In genomic region chr9:93958121-93958874, GRCh38 we compare ENCODE assay signal across 11 cellular contexts. TPM values are rescaled to one million over a fixed set of nuclear protein-coding genes. Genes with fewer than 3 reads are reported as not detected.
DNase-seq lines count a peak whose midpoint lies in the region; ATAC-seq and TF ChIP-seq lines count a peak whose summit lies in the region.
"Had no signal": no experiment of that assay in that cellular context is flagged by ENCODE, and none has a peak within 500 bp of the region (broad histone marks: within the 10 kb centered on the region; RNA-seq: fewer than 3 reads in every experiment).

No MANE protein-coding gene starts in this region.

- peaks cover 13% of the 10 kb centered on the region for H3K4me1 ChIP-seq in iPS-18a (ENCODE audit: control insufficient read depth, low read depth, low read length)

- peaks cover 7% of the 10 kb centered on the region for H3K36me3 Mint-ChIP-seq in activated CD4-positive, alpha-beta T cell treated with anti-CD3 and anti-CD28 coated beads, Interleukin-2, amount 10 ng/mL, durations not matched to agents 24 days and 14 days (ENCODE audit: low read depth)

- no peak overlapping the region for H3K27ac Mint-ChIP-seq in activated CD4-positive, alpha-beta T cell treated with anti-CD3 and anti-CD28 coated beads, Interleukin-2, amount 10 ng/mL, durations not matched to agents 24 days and 14 days

- DNase-seq in activated CD4-positive, alpha-beta T cell treated with anti-CD3 and anti-CD28 coated beads, Interleukin-2, amount 10 ng/mL, durations not matched to agents 24 days and 14 days, result peak; percentile 82
- DNase-seq in activated CD4-positive, alpha-beta T cell treated with anti-CD3 and anti-CD28 coated beads for 1 hour, result no peak
- peak; percentile 55 for DNase-seq in stimulated activated CD8-positive, alpha-beta memory T cell treated with anti-CD3 and anti-CD28 coated beads, Interleukin-4, amount 100 ng/mL, for 48 hours
- no peak for DNase-seq in NCI-H146 treated with DMSO at 0.1 percent for 48 hours (lab: John Stamatoyannopoulos, UW; ENCODE audit: unreplicated experiment)
- no peak for DNase-seq in HUDEP-2 (lab: John Stamatoyannopoulos, UW; ENCODE audit: unreplicated experiment in 76 of 76)
- DNase-seq: activated CD4-positive, alpha-beta T cell treated with anti-CD3 and anti-CD28 coated beads, Interleukin-2, amount 50 U/mL, for 4 hours; effector CD8-positive, alpha-beta T cell had no signal

- H3K4me3 Mint-ChIP-seq in activated CD4-positive, alpha-beta T cell treated with anti-CD3 and anti-CD28 coated beads, Interleukin-2, amount 10 ng/mL, durations not matched to agents 24 days and 14 days, result peak overlapping the region; percentile 71

- ATAC-seq in SK-N-SH treated with all-trans-retinoic acid at 6 μM for 48 hours (peak; percentile 17), GM21423 (IDR thresholded peaks at IDR 0.05; ENCODE audit: unreplicated experiment) (no peak)

- H3K27me3 ChIP-seq in iPS-18a (ENCODE audit: control insufficient read depth, insufficient read depth, low read length), result peaks cover 97% of the 10 kb centered on the region

- H3K36me3 ChIP-seq in iPS-18a (ENCODE audit: control insufficient read depth, low read depth, low read length), result no peaks in the 10 kb centered on the region

- no peak overlapping the region for H3K27ac ChIP-seq in iPS-18a (ENCODE audit: low read length)

- peak overlapping the region; percentile 13 for H3K4me3 ChIP-seq in iPS-18a (ENCODE audit: low read length)

- no peaks in the 10 kb centered on the region for H3K9me3 ChIP-seq in iPS-18a (ENCODE audit: control insufficient read depth, low read depth, low read length)

- H3K4me1 Mint-ChIP-seq in activated CD4-positive, alpha-beta T cell treated with anti-CD3 and anti-CD28 coated beads, Interleukin-2, amount 10 ng/mL, durations not matched to agents 24 days and 14 days, result peaks cover 39% of the 10 kb centered on the region

- H3K9ac ChIP-seq in iPS-18a (ENCODE audit: low read length), result no peak overlapping the region

- intact Hi-C loops in activated CD4-positive, alpha-beta T cell treated with anti-CD3 and anti-CD28 coated beads, Interleukin-2, amount 10 ng/mL, durations not matched to agents 24 days and 14 days (cut with micrococcal nuclease), result no loop called here

- peaks cover 73% of the 10 kb centered on the region for H3K27me3 Mint-ChIP-seq in activated CD4-positive, alpha-beta T cell treated with anti-CD3 and anti-CD28 coated beads, Interleukin-2, amount 10 ng/mL, durations not matched to agents 24 days and 14 days

- peaks cover 4% of the 10 kb centered on the region for H3K9me3 Mint-ChIP-seq in activated CD4-positive, alpha-beta T cell treated with anti-CD3 and anti-CD28 coated beads, Interleukin-2, amount 10 ng/mL, durations not matched to agents 24 days and 14 days

TF ChIP-seq in SK-N-SH treated with all-trans-retinoic acid at 6 μM for 48 hours, 23 proteins besides CTCF, POLR2A, EP300 and RAD21:
- TF ChIP-seq CSDC2 (CRISPR knock-in tag; IDR thresholded peaks at IDR 0.05) (no peak), ZNF565 (CRISPR knock-in tag; conservative IDR thresholded peaks at IDR 0.05; ENCODE audit: low read depth) (no peak), RARB (CRISPR knock-in tag; IDR thresholded peaks at IDR 0.05) (no peak), BACH2 (CRISPR knock-in tag; IDR thresholded peaks at IDR 0.05; ENCODE audit: borderline replicate concordance) (no peak), CREB5 (CRISPR knock-in tag; IDR thresholded peaks at IDR 0.05; ENCODE audit: low read depth) (no peak), OSR1 (CRISPR knock-in tag; IDR thresholded peaks at IDR 0.05) (no peak), PATZ1 (CRISPR knock-in tag; IDR thresholded peaks at IDR 0.05; ENCODE audit: borderline replicate concordance) (no peak), TCF4 (CRISPR knock-in tag; IDR thresholded peaks at IDR 0.05; ENCODE audit: borderline replicate concordance) (no peak), ZNF8 (CRISPR knock-in tag; IDR thresholded peaks at IDR 0.05) (no peak), TOX (CRISPR knock-in tag; IDR thresholded peaks at IDR 0.05; ENCODE audit: borderline replicate concordance) (no peak)

RNA-seq across cellular contexts. Expression of gene BARX1, which starts 3.1 kb away (rescaled TPM):
- total RNA-seq in activated CD4-positive, alpha-beta T cell treated with anti-CD3 and anti-CD28 coated beads, Interleukin-2, amount 10 ng/mL, durations not matched to agents 24 days and 14 days, result 0.50 and 0.61 TPM in 2 replicates
- total RNA-seq: lower leg skin had no signal

Comparison
In these comparisons a context has a peak if more than half of its experiments do, and no peak if none do; other contexts are left out.
1. DNase-seq: peak in activated CD4-positive, alpha-beta T cell treated with anti-CD3 and anti-CD28 coated beads, Interleukin-2, amount 10 ng/mL, durations not matched to agents 24 days and 14 days (single experiment) and stimulated activated CD8-positive, alpha-beta memory T cell treated with anti-CD3 and anti-CD28 coated beads, Interleukin-4, amount 100 ng/mL, for 48 hours (single experiment); none in activated CD4-positive, alpha-beta T cell treated with anti-CD3 and anti-CD28 coated beads for 1 hour (single experiment), NCI-H146 treated with DMSO at 0.1 percent for 48 hours (single experiment) and HUDEP-2 (0 of 76).